In genomic region chr3:141386080-141386594, GRCh38 we compare ENCODE assay signal across 11 cellular contexts. TPM values are rescaled to one million over a fixed set of nuclear protein-coding genes. Genes with fewer than 3 reads are reported as not detected.
DNase-seq lines count a peak whose midpoint lies in the region; ATAC-seq, FAIRE-seq and TF ChIP-seq lines count a peak whose summit lies in the region.
"Had no signal": no experiment of that assay in that cellular context is flagged by ENCODE, and none has a peak within 500 bp of the region (broad histone marks: within the 10 kb centered on the region; RNA-seq: fewer than 3 reads in every experiment).

No MANE protein-coding gene starts in this region.

- ATAC-seq in A549 (no peak), IMR-90 (ENCODE audit: low read depth) (0 out of 2 replicates have a peak, but pooled peaks have one; percentile 8), K562 (peak; percentile 26; the same call in 1 of the 3 replicates), HG03139 (IDR thresholded peaks at IDR 0.05; ENCODE audit: unreplicated experiment) (no peak), GM18873 (IDR thresholded peaks at IDR 0.05; ENCODE audit: low FRiP score, unreplicated experiment) (no peak), heart left ventricle (no peak)

- H3K9me3 Mint-ChIP-seq in chondrocyte (ENCODE audit: low read depth), result no peaks in the 10 kb centered on the region

- H2BK20ac ChIP-seq in IMR-90 (ENCODE audit: low read depth, low read length), result no peak overlapping the region

- no peaks in the 10 kb centered on the region for H4K20me1 ChIP-seq in IMR-90 (ENCODE audit: insufficient read depth, low read length)
- H4K20me1 ChIP-seq in K562 (replicated peaks; ENCODE audit: control insufficient read depth, insufficient read depth, low read length), result no peaks in the 10 kb centered on the region

- peaks cover 10% of the 10 kb centered on the region for H3K36me3 Mint-ChIP-seq in chondrocyte (ENCODE audit: low read depth)

- H2BK120ac ChIP-seq in IMR-90 (ENCODE audit: low read depth, low read length) (peak overlapping the region; percentile 76), mesenchymal stem cell (ENCODE audit: low read depth, low read length) (no peak overlapping the region)

- DNase-seq in A549 (ENCODE audit: low read depth in 1 of 2, low spot score in 1 of 2) (no peak), IMR-90 (no peak), K562 (ENCODE audit: extremely low read depth in 1 of 4, low spot score in 3 of 4) (no peak), mesenchymal stem cell (no peak), chondrocyte (ENCODE audit: low spot score) (no peak), heart left ventricle (no peak)
- DNase-seq: NCI-H446 had no signal

- H2AK5ac ChIP-seq in IMR-90 (ENCODE audit: low read depth, low read length) (no peak overlapping the region), mesenchymal stem cell (ENCODE audit: low read length, severe bottlenecking) (no peak overlapping the region)

- FAIRE-seq in A549 (lab: Jason Lieb, UNC) (no peak), K562 (lab: Jason Lieb, UNC) (no peak)
- FAIRE-seq: HTR-8/SVneo had no signal

- TF ChIP-seq CTCF in A549 (IDR thresholded peaks at IDR 0.05) (no peak), IMR-90 (conservative IDR thresholded peaks at IDR 0.05; ENCODE audit: low read depth, low read length) (no peak), K562 (IDR thresholded peaks at IDR 0.05 in 2 of 3, conservative IDR thresholded peaks at IDR 0.05 in 1 of 3; ENCODE audit: insufficient read depth in 2 of 3, low read depth in 1 of 3, low read length in 3 of 3) (no peak), chondrocyte (IDR thresholded peaks at IDR 0.05) (no peak), heart left ventricle (IDR thresholded peaks at IDR 0.05) (no peak)

- peak overlapping the region; percentile 91 for H2BK5ac ChIP-seq in IMR-90 (ENCODE audit: low read depth, low read length, poor library complexity, severe bottlenecking)
- no peak overlapping the region for H2BK5ac ChIP-seq in mesenchymal stem cell (ENCODE audit: low read depth, low read length, poor library complexity, severe bottlenecking)

- 92% methylated on average over 6 of the region's 6 CpGs for WGBS in A549 (ENCODE audit: missing lambda C conversion rate)
- WGBS in IMR-90 (ENCODE audit: extremely low coverage in 2 of 2, insufficient read length in 1 of 2), 2 experiments, result no CpG with 5 or more reads among the region's 6 CpGs
- WGBS in K562 (ENCODE audit: insufficient coverage, low coverage, missing lambda C conversion rate), result 76% methylated on average over 6 of the region's 6 CpGs
- 100% methylated on average over 4 of the region's 6 CpGs for WGBS in mesenchymal stem cell
- WGBS in heart left ventricle, 4 donors, result 72 to 84% (median 76%) methylated on average over 6 of the region's 6 CpGs

- H3K79me1 ChIP-seq in IMR-90 (ENCODE audit: low read depth in 1 of 2, low read length in 2 of 2), result peaks cover 25 to 63% of the 10 kb centered on the region in 2 experiments
- H3K79me1 ChIP-seq in mesenchymal stem cell (replicated peaks; ENCODE audit: low read length, poor library complexity, severe bottlenecking), result peaks cover 9% of the 10 kb centered on the region

- TF ChIP-seq EP300 in A549 (IDR thresholded peaks at IDR 0.05), result no peak
- no peak for TF ChIP-seq EP300 in K562 (IDR thresholded peaks at IDR 0.05; ENCODE audit: low read length)

- no peaks in the 10 kb centered on the region for H3K27me3 ChIP-seq in IMR-90 (ENCODE audit: control insufficient read depth, insufficient read depth, low read length)
- no peaks in the 10 kb centered on the region for H3K27me3 ChIP-seq in K562 (ENCODE audit: control insufficient read depth in 2 of 2, insufficient read depth in 2 of 2, low read length in 2 of 2)
- no peaks in the 10 kb centered on the region for H3K27me3 ChIP-seq in mesenchymal stem cell (ENCODE audit: control insufficient read depth in 1 of 2, insufficient read depth in 1 of 2, low read length in 2 of 2)
- H3K27me3 ChIP-seq in heart left ventricle, result no peaks in the 10 kb centered on the region

- H3K23ac ChIP-seq in IMR-90 (ENCODE audit: low read depth, low read length) (peak overlapping the region; percentile 71; the same call in 1 of the 2 replicates), mesenchymal stem cell (ENCODE audit: low read length in 2 of 2) (no peak overlapping the region)

- intact Hi-C loops in IMR-90 (cut with micrococcal nuclease), result loop anchor here (2.0 kb wide), 1 partner anchor 15 kb away; no protein-coding TSS in a partner anchor
- intact Hi-C loops in K562 (cut with micrococcal nuclease), result no loop called here
- intact Hi-C loops in heart left ventricle (cut with DNase I), result no loop called here

- H3K4me3 ChIP-seq in A549 (no peak overlapping the region), IMR-90 (ENCODE audit: insufficient read depth, low read depth, low read length) (peak overlapping the region; percentile 44), K562 (no peak overlapping the region), mesenchymal stem cell (ENCODE audit: insufficient read depth in 1 of 2, low read depth in 1 of 2, low read length in 2 of 2) (peak overlapping the region in 1 of 2 experiments; percentile 75), heart left ventricle (peak overlapping the region in 3 of 12 donors; percentile 5 to 20 (median 5))

- peak overlapping the region; percentile 75 for H3K56ac ChIP-seq in IMR-90 (ENCODE audit: extremely low read depth, insufficient read depth, low read length)

- H2AFZ ChIP-seq in IMR-90 (replicated peaks; ENCODE audit: low read length, poor library complexity), result no peak overlapping the region
- no peak overlapping the region for H2AFZ ChIP-seq in K562 (ENCODE audit: low read depth, low read length)
- H2AFZ ChIP-seq in mesenchymal stem cell (ENCODE audit: low read depth, low read length), result no peak overlapping the region

- no peak overlapping the region for H3K27ac Mint-ChIP-seq in chondrocyte (ENCODE audit: unreplicated experiment)

- H3K9me3 ChIP-seq in A549 (no peaks in the 10 kb centered on the region), IMR-90 (ENCODE audit: control insufficient read depth, insufficient read depth, low read length) (no peaks in the 10 kb centered on the region), K562 (replicated peaks; ENCODE audit: control insufficient read depth, insufficient read depth, low read depth, low read length) (no peaks in the 10 kb centered on the region), mesenchymal stem cell (ENCODE audit: control insufficient read depth, low read length) (no peaks in the 10 kb centered on the region), heart left ventricle (no peaks in the 10 kb centered on the region)

- H2AK9ac ChIP-seq in IMR-90 (replicated peaks; ENCODE audit: low read depth, low read length, poor library complexity), result no peak overlapping the region

- peak overlapping the region; percentile 89; the same call in 1 of the 2 replicates for H3K4ac ChIP-seq in IMR-90 (ENCODE audit: low read depth, low read length)
- H3K4ac ChIP-seq in mesenchymal stem cell (ENCODE audit: low read depth in 1 of 2, low read length in 2 of 2), result no peak overlapping the region

- TF ChIP-seq RAD21 in A549 (conservative IDR thresholded peaks at IDR 0.05 in 1 of 2, IDR thresholded peaks at IDR 0.05 in 1 of 2), result no peak
- no peak for TF ChIP-seq RAD21 in IMR-90 (IDR thresholded peaks at IDR 0.05; ENCODE audit: low read length)
- TF ChIP-seq RAD21 in K562 (CRISPR knock-in tag; conservative IDR thresholded peaks at IDR 0.05 in 1 of 2, IDR thresholded peaks at IDR 0.05 in 1 of 2), result no peak

- TSS peak; percentile 86 for BruUV-seq in IMR-90 (replicated peaks; lab: Mats Ljungman, UMichigan)
- no TSS peak for BruUV-seq in K562 (replicated peaks; lab: Mats Ljungman, UMichigan)

- H3K27ac ChIP-seq in A549 (peak overlapping the region; percentile 16 to 56; a peak in 2 of 6 replicates), IMR-90 (ENCODE audit: insufficient read depth, low read length) (peak overlapping the region; percentile 92), K562 (ENCODE audit: extremely low read depth, low read depth, low read length) (no peak overlapping the region), mesenchymal stem cell (ENCODE audit: low read length, poor library complexity, severe bottlenecking) (no peak overlapping the region), heart left ventricle (peak overlapping the region in 1 of 12 donors; percentile 7)
- H3K27ac ChIP-seq: C4-2B had no signal

- TF ChIP-seq POLR2A in A549 (IDR thresholded peaks at IDR 0.05; ENCODE audit: low read length) (no peak), IMR-90 (IDR thresholded peaks at IDR 0.05; ENCODE audit: low read depth, low read length) (no peak), K562 (conservative IDR thresholded peaks at IDR 0.05) (no peak), heart left ventricle (IDR thresholded peaks at IDR 0.05) (no peak)

- H3K79me2 ChIP-seq in K562 (ENCODE audit: control insufficient read depth, insufficient read depth, low read length), result no peaks in the 10 kb centered on the region

- dilution Hi-C loops in IMR-90 (cut with HindIII; ENCODE audit: low sequenced_read_pairs, unreplicated experiment), result no loop called here

- H3K36me3 ChIP-seq in IMR-90 (ENCODE audit: control insufficient read depth, insufficient read depth, low read length), result peaks cover 13% of the 10 kb centered on the region
- peaks cover 57% of the 10 kb centered on the region for H3K36me3 ChIP-seq in K562 (ENCODE audit: control insufficient read depth, insufficient read depth, low read length)
- H3K36me3 ChIP-seq in mesenchymal stem cell (ENCODE audit: control insufficient read depth in 1 of 2, insufficient read depth in 2 of 2, low read depth in 1 of 2, low read length in 2 of 2), result peaks cover 4 to 58% of the 10 kb centered on the region in 2 experiments
- H3K36me3 ChIP-seq in heart left ventricle, result peaks cover 0 to 55% (median 23%) of the 10 kb centered on the region in 9 donors

- peak overlapping the region; percentile 99; the same call in 1 of the 2 replicates for H4K5ac ChIP-seq in IMR-90 (ENCODE audit: low read depth, low read length)

- H3K4me1 Mint-ChIP-seq in chondrocyte (ENCODE audit: low read depth), result peaks cover 43% of the 10 kb centered on the region

- peak overlapping the region; percentile 48 to 90; a peak in 3 of 4 replicates for H4K8ac ChIP-seq in IMR-90 (ENCODE audit: low read depth in 2 of 2, low read length in 2 of 2)
- no peak overlapping the region for H4K8ac ChIP-seq in mesenchymal stem cell (ENCODE audit: low read length)

- peak overlapping the region; percentile 78 for H3K18ac ChIP-seq in IMR-90 (ENCODE audit: low read depth, low read length)
- H3K18ac ChIP-seq in mesenchymal stem cell (ENCODE audit: low read depth in 1 of 2, low read length in 2 of 2), result no peak overlapping the region

- CTCF ChIA-PET in A549 (lab: Yijun Ruan, JAX) (interaction anchor here (1.0 to 2.7 kb wide), 12 partner anchors 9 to 74 kb away, joined by 3 to 13 read pairs (median 4); no protein-coding TSS in a partner anchor), IMR-90 (lab: Yijun Ruan, JAX) (interaction anchor here (0.6 to 2.1 kb wide), 5 partner anchors 25 to 1012 kb away, joined by 3 to 8 read pairs (median 3); no protein-coding TSS in a partner anchor), K562 (lab: Yijun Ruan, JAX; ENCODE audit: low intra/inter-chr PET ratio) (no interaction called here)

- no peak overlapping the region for H2BK12ac ChIP-seq in mesenchymal stem cell (ENCODE audit: low read length in 2 of 2)

- POLR2A ChIA-PET in A549 (lab: Yijun Ruan, JAX) (no interaction called here), IMR-90 (lab: Charles Lee; ENCODE audit: unreplicated experiment) (interaction anchor here (1.0 to 2.2 kb wide), 6 partner anchors 14 to 66 kb away, joined by 3 to 6 read pairs (median 4); partner anchors contain the start of gene ZBTB38), K562 (lab: Yijun Ruan, JAX) (interaction anchor here (0.9 to 4.2 kb wide), 6 partner anchors 11 to 172 kb away, joined by 3 to 27 read pairs (median 4); partner anchors contain the start of gene ZBTB38)

- in situ Hi-C loops in IMR-90 (cut with MboI; ENCODE audit: low sequenced_read_pairs), result no loop called here
- in situ Hi-C loops in K562 (cut with MboI), result no loop called here

- H2BK15ac ChIP-seq in IMR-90 (ENCODE audit: low read depth, low read length), result peak overlapping the region; percentile 36; the same call in 1 of the 3 replicates
- H2BK15ac ChIP-seq in mesenchymal stem cell (ENCODE audit: low read depth, poor library complexity, severe bottlenecking), result no peak overlapping the region

- no peaks in the 10 kb centered on the region for H3K27me3 Mint-ChIP-seq in chondrocyte (ENCODE audit: low read depth)

- H3K4me2 ChIP-seq in A549, result peak overlapping the region; percentile 11; the same call in 1 of the 3 replicates
- peak overlapping the region; percentile 91 for H3K4me2 ChIP-seq in IMR-90 (ENCODE audit: low read depth, low read length)
- H3K4me2 ChIP-seq in K562 (ENCODE audit: insufficient read depth, low read length), result no peak overlapping the region
- no peak overlapping the region for H3K4me2 ChIP-seq in mesenchymal stem cell (ENCODE audit: low read length, poor library complexity, severe bottlenecking)

- peaks cover 58% of the 10 kb centered on the region for H3K4me1 ChIP-seq in A549
- peaks cover 18% of the 10 kb centered on the region for H3K4me1 ChIP-seq in IMR-90 (ENCODE audit: control insufficient read depth, insufficient read depth, low read length)
- peaks cover 0 to 6% of the 10 kb centered on the region in 2 experiments; a peak in 3 of 5 replicates for H3K4me1 ChIP-seq in K562 (replicated peaks in 1 of 2; ENCODE audit: control insufficient read depth in 2 of 2, insufficient read depth in 2 of 2, low read length in 2 of 2)
- peaks cover 3% of the 10 kb centered on the region for H3K4me1 ChIP-seq in mesenchymal stem cell (ENCODE audit: control insufficient read depth, insufficient read depth, low read depth, low read length)
- H3K4me1 ChIP-seq in heart left ventricle, result peaks cover 0 to 9% (median 3%) of the 10 kb centered on the region in 12 donors

- peaks cover 10% of the 10 kb centered on the region; the same call in 1 of the 2 replicates for H3K9me1 ChIP-seq in IMR-90 (ENCODE audit: insufficient read depth, low read length)
- H3K9me1 ChIP-seq in K562 (ENCODE audit: control insufficient read depth, insufficient read depth, low read length), result no peaks in the 10 kb centered on the region

- H4K91ac ChIP-seq in IMR-90 (ENCODE audit: insufficient read depth, low read depth, low read length) (peak overlapping the region; percentile 9; the same call in 1 of the 2 replicates), mesenchymal stem cell (ENCODE audit: low read length) (no peak overlapping the region)

- no peak overlapping the region for H3K4me3 Mint-ChIP-seq in chondrocyte (ENCODE audit: unreplicated experiment)

- H3K9ac ChIP-seq in IMR-90 (ENCODE audit: low read depth, low read length) (peak overlapping the region; percentile 68), K562 (ENCODE audit: insufficient read depth in 1 of 2, low read depth in 2 of 2, low read length in 2 of 2) (no peak overlapping the region), mesenchymal stem cell (ENCODE audit: low read length) (peak overlapping the region; percentile 91)

- peak overlapping the region; percentile 80 for H3K14ac ChIP-seq in IMR-90 (replicated peaks; ENCODE audit: low read depth, low read length)
- no peak overlapping the region for H3K14ac ChIP-seq in mesenchymal stem cell (ENCODE audit: low read length in 2 of 2)

RNA-seq across cellular contexts. Expression of gene ZBTB38, which starts 17.8 kb away (rescaled TPM):
- polyA plus RNA-seq in A549 (2011; rRNA removed) (110 and 141 TPM in 2 replicates), A549 (2017; fragmentation: RNase III; extraction: RNeasy Plus Mini Kit Qiagen cat#74134 plus additional on column Dnase treatment) (70.5 to 80.7 TPM (median 72.0 TPM) in 3 replicates), IMR-90 (2012; rRNA removed) (44.9 and 45.1 TPM in 2 replicates), K562 (2011; rRNA removed) (18.0 and 22.5 TPM in 2 replicates), K562 (2014; fragmentation: Illumina TruSeq; extraction: Trizol) (24.0 and 26.2 TPM in 2 replicates), K562 (2014; fragmentation: Nextera tagmentation; extraction: Ambion mirVana) (10 to 100 TPM; 14.2 to 17.9 TPM), K562 (2014; rRNA removed) (12.1 and 12.6 TPM in 2 replicates), heart left ventricle (10 to 100 TPM; 15.5 to 88.1 TPM)
- polyA plus RNA-seq in A549 (2012; cell fraction: cytosol; rRNA removed), result 17.2 and 20.9 TPM in 2 replicates
- 16.5 and 23.0 TPM in 2 replicates for polyA plus RNA-seq in A549 (2012; cell fraction: nucleus; rRNA removed)
- polyA minus RNA-seq in A549 (2011; rRNA and poly(A)+ RNA removed), result 205 and 220 TPM in 2 replicates
- total RNA-seq in IMR-90 (2012; rRNA removed) (230 and 274 TPM in 2 replicates), K562 (2014; rRNA removed) (22.9 and 24.8 TPM in 2 replicates), K562 (2014; rRNA removed; fragmentation: Illumina TruSeq; extraction: Trizol) (39.4 and 43.6 TPM in 2 replicates), K562 (2015; rRNA removed; fragmentation: Illumina TruSeq; extraction: Trizol) (33.5 and 33.7 TPM in 2 replicates), K562 (2021) (30.7 and 36.3 TPM in 2 replicates), chondrocyte (50.4 to 71.1 TPM (median 64.6 TPM) in 3 replicates), heart left ventricle (100 to 1,000 TPM in 7 of 9 donors, 10 to 100 TPM in 2; 97.5 to 189 (median 128) TPM)
- polyA plus RNA-seq in IMR-90 (2012; cell fraction: cytosol; rRNA removed), result 15.3 and 16.3 TPM in 2 replicates
- polyA plus RNA-seq in IMR-90 (2012; cell fraction: nucleus; rRNA removed; ENCODE audit: low replicate concordance), result 12.9 and 53.4 TPM in 2 replicates
- total RNA-seq in K562 (2011; cell fraction: chromatin; rRNA removed; ENCODE audit: low replicate concordance), result 53.5 and 97.8 TPM in 2 replicates
- total RNA-seq in K562 (2011; cell fraction: nucleolus; rRNA removed), result 22.0 and 29.1 TPM in 2 replicates
- total RNA-seq in K562 (2011; cell fraction: nucleoplasm; rRNA removed), result 61.7 and 84.8 TPM in 2 replicates
- 6.7 and 14.9 TPM in 2 replicates for polyA plus RNA-seq in K562 (2011; cell fraction: cytosol; rRNA removed)
- polyA plus RNA-seq in K562 (2011; cell fraction: nucleus; rRNA removed), result 22.7 and 28.6 TPM in 2 replicates
- polyA plus RNA-seq in K562 (2012), result 19.0 and 21.1 TPM in 2 replicates
- 64.1 and 109 TPM in 2 replicates for polyA minus RNA-seq in K562 (2011; rRNA and poly(A)+ RNA removed)
- polyA minus RNA-seq in K562 (2011; cell fraction: cytosol; rRNA and poly(A)+ RNA removed), result 27.8 and 34.9 TPM in 2 replicates
- polyA minus RNA-seq in K562 (2011; cell fraction: nucleus; rRNA and poly(A)+ RNA removed), result 35.9 and 61.9 TPM in 2 replicates
- 42.0 TPM for polyA plus RNA-seq in mesenchymal stem cell (2013, experiment 1 of 2)
- polyA plus RNA-seq in mesenchymal stem cell (2013, experiment 2 of 2), result 39.5 TPM

Comparison
In these comparisons a context has a peak if more than half of its experiments do, and no peak if none do; other contexts are left out.
1. ATAC-seq: peak in IMR-90 (single experiment) and K562 (single experiment); none in A549 (0 of 2), HG03139 (single experiment), GM18873 (single experiment) and heart left ventricle (0 of 4).
2. H3K27ac ChIP-seq: peak in A549 (2 of 2) and IMR-90 (single experiment); none in K562 (single experiment) and mesenchymal stem cell (single experiment).
3. H3K4me2 ChIP-seq: peak in A549 (single experiment) and IMR-90 (single experiment); none in K562 (single experiment) and mesenchymal stem cell (single experiment).
4. H3K9ac ChIP-seq: peak in IMR-90 (single experiment) and mesenchymal stem cell (single experiment); none in K562 (0 of 2).
5. Of the 35 proteins assayed by ChIP-seq in both K562 and A549: peak only in K562: none; only in A549: MAFK; in both: none; in neither: 34.